In genomic region chr1:30687886-30688285, GRCh38 we compare ENCODE assay signal across 16 cellular contexts. TPM values are rescaled to one million over a fixed set of nuclear protein-coding genes. Genes with fewer than 3 reads are reported as not detected.
DNase-seq lines count a peak whose midpoint lies in the region; ATAC-seq and TF ChIP-seq lines count a peak whose summit lies in the region.
"Had no signal": no experiment of that assay in that cellular context is flagged by ENCODE, and none has a peak within 500 bp of the region (broad histone marks: within the 10 kb centered on the region; RNA-seq: fewer than 3 reads in every experiment).

No MANE protein-coding gene starts in this region.

- H3K36me3 ChIP-seq in uterus: no peaks in the 10 kb centered on the region

- peaks cover 49% of the 10 kb centered on the region for H3K27me3 Mint-ChIP-seq in activated naive CD8-positive, alpha-beta T cell treated with anti-CD3 and anti-CD28 coated beads, Interleukin-2, amount 10 ng/mL, durations not matched to agents 7 days and 5 days
- peaks cover 54% of the 10 kb centered on the region for H3K27me3 Mint-ChIP-seq in activated naive CD8-positive, alpha-beta T cell treated with anti-CD3 and anti-CD28 coated beads, Interleukin-2, amount 50 U/mL, for 24 hours
- peaks cover 59% of the 10 kb centered on the region for H3K27me3 Mint-ChIP-seq in T-helper 17 cell

- H3K9me3 Mint-ChIP-seq in activated naive CD8-positive, alpha-beta T cell treated with anti-CD3 and anti-CD28 coated beads, Interleukin-2, amount 10 ng/mL, durations not matched to agents 7 days and 5 days: no peaks in the 10 kb centered on the region
- H3K9me3 Mint-ChIP-seq in activated naive CD8-positive, alpha-beta T cell treated with anti-CD3 and anti-CD28 coated beads, Interleukin-2, amount 50 U/mL, for 24 hours: no peaks in the 10 kb centered on the region
- H3K9me3 Mint-ChIP-seq: CD4-positive, alpha-beta T cell had no signal

- peaks cover 4% of the 10 kb centered on the region for H3K4me1 Mint-ChIP-seq in activated naive CD8-positive, alpha-beta T cell treated with anti-CD3 and anti-CD28 coated beads, Interleukin-2, amount 10 ng/mL, durations not matched to agents 7 days and 5 days
- H3K4me1 Mint-ChIP-seq in activated naive CD8-positive, alpha-beta T cell treated with anti-CD3 and anti-CD28 coated beads, Interleukin-2, amount 50 U/mL, for 24 hours: peaks cover 9% of the 10 kb centered on the region
- peaks cover 15% of the 10 kb centered on the region for H3K4me1 Mint-ChIP-seq in T-helper 17 cell
- H3K4me1 Mint-ChIP-seq: B cell had no signal

- H3K9me3 ChIP-seq in T-helper 17 cell (ENCODE audit: control insufficient read depth, low read length, poor library complexity, severe bottlenecking): no peaks in the 10 kb centered on the region
- no peaks in the 10 kb centered on the region for H3K9me3 ChIP-seq in uterus

- POLR2A ChIA-PET in activated naive CD8-positive, alpha-beta T cell treated with anti-CD3 and anti-CD28 coated beads, Interleukin-2, amount 10 ng/mL, durations not matched to agents 7 days and 5 days (lab: Charles Lee): no interaction called here

- DNase-seq in activated naive CD8-positive, alpha-beta T cell treated with anti-CD3 and anti-CD28 coated beads, Interleukin-2, amount 10 ng/mL, durations not matched to agents 7 days and 5 days: peak; percentile 9
- DNase-seq in activated naive CD8-positive, alpha-beta T cell treated with anti-CD3 and anti-CD28 coated beads, Interleukin-2, amount 50 U/mL, for 24 hours: no peak
- no peak for DNase-seq in T-helper 17 cell
- peak; percentile 53 for DNase-seq in mesenteric fat pad (ENCODE audit: low spot score)
- peak in 1 of 2 donors; percentile 11 for DNase-seq in uterus
- no peak for DNase-seq in stimulated activated CD4-positive, alpha-beta T cell treated with anti-CD3 and anti-CD28 coated beads, Interleukin-1b, Interleukin-23, amount 100 ng/mL, for 48 hours
- DNase-seq: C1 segment of cervical spinal cord; Calu3; CD4-positive, alpha-beta T cell; DMS 273 treated with DMSO at 0.1 percent for 48 hours; GM23248; H7 had no signal

- H3K27me3 ChIP-seq in uterus: no peaks in the 10 kb centered on the region

- no peak for ATAC-seq in activated naive CD8-positive, alpha-beta T cell treated with anti-CD3 and anti-CD28 coated beads, Interleukin-2, amount 10 ng/mL, durations not matched to agents 7 days and 5 days (ENCODE audit: low read depth)
- ATAC-seq in activated naive CD8-positive, alpha-beta T cell treated with anti-CD3 and anti-CD28 coated beads, Interleukin-2, amount 50 U/mL, for 24 hours: no peak
- no peak for ATAC-seq in T-helper 17 cell
- ATAC-seq in HG02763 (IDR thresholded peaks at IDR 0.05; ENCODE audit: unreplicated experiment): no peak
- ATAC-seq in GM18520 (IDR thresholded peaks at IDR 0.05; ENCODE audit: unreplicated experiment): no peak

- no peaks in the 10 kb centered on the region for H3K36me3 Mint-ChIP-seq in activated naive CD8-positive, alpha-beta T cell treated with anti-CD3 and anti-CD28 coated beads, Interleukin-2, amount 10 ng/mL, durations not matched to agents 7 days and 5 days
- no peaks in the 10 kb centered on the region for H3K36me3 Mint-ChIP-seq in activated naive CD8-positive, alpha-beta T cell treated with anti-CD3 and anti-CD28 coated beads, Interleukin-2, amount 50 U/mL, for 24 hours (ENCODE audit: low read depth)
- H3K36me3 Mint-ChIP-seq in T-helper 17 cell (ENCODE audit: low read depth): peaks cover 2% of the 10 kb centered on the region

- no peak overlapping the region for H3K27ac Mint-ChIP-seq in activated naive CD8-positive, alpha-beta T cell treated with anti-CD3 and anti-CD28 coated beads, Interleukin-2, amount 10 ng/mL, durations not matched to agents 7 days and 5 days
- H3K27ac Mint-ChIP-seq in activated naive CD8-positive, alpha-beta T cell treated with anti-CD3 and anti-CD28 coated beads, Interleukin-2, amount 50 U/mL, for 24 hours: no peak overlapping the region
- peak overlapping the region; percentile 48 for H3K27ac Mint-ChIP-seq in T-helper 17 cell
- H3K27ac Mint-ChIP-seq: B cell; CD4-positive, alpha-beta T cell had no signal

- no peak for TF ChIP-seq CTCF in uterus (IDR thresholded peaks at IDR 0.05)

- no peak for TF ChIP-seq POLR2A in uterus (IDR thresholded peaks at IDR 0.05)

- H3K27ac ChIP-seq in uterus: peak overlapping the region; percentile 90
- H3K27ac ChIP-seq: GM23248, HL-60 had no signal

- intact Hi-C loops in uterus (cut with DNase I; ENCODE audit: low total_unique reads): no loop called here

- H3K4me3 ChIP-seq in uterus: no peak overlapping the region
- H3K4me3 ChIP-seq: GM23248 had no signal

- no peak overlapping the region for H3K4me3 Mint-ChIP-seq in activated naive CD8-positive, alpha-beta T cell treated with anti-CD3 and anti-CD28 coated beads, Interleukin-2, amount 10 ng/mL, durations not matched to agents 7 days and 5 days
- no peak overlapping the region for H3K4me3 Mint-ChIP-seq in activated naive CD8-positive, alpha-beta T cell treated with anti-CD3 and anti-CD28 coated beads, Interleukin-2, amount 50 U/mL, for 24 hours
- no peak overlapping the region for H3K4me3 Mint-ChIP-seq in T-helper 17 cell
- H3K4me3 Mint-ChIP-seq: B cell; CD4-positive, alpha-beta T cell had no signal

- peaks cover 12 to 14% of the 10 kb centered on the region in 2 donors for H3K4me1 ChIP-seq in uterus

RNA-seq across cellular contexts. Expression of gene MATN1, which starts 35.5 kb away (rescaled TPM):
- under 1 TPM in 1 of 2 experiments, not detected in 1; 0.26 TPM for total RNA-seq in activated naive CD8-positive, alpha-beta T cell treated with anti-CD3 and anti-CD28 coated beads, Interleukin-2, amount 10 ng/mL, durations not matched to agents 7 days and 5 days
- total RNA-seq in T-helper 17 cell: 1 to 10 TPM; 2.1 to 3.7 TPM
- total RNA-seq in mesenteric fat pad: not detected
- 1 to 10 TPM in 1 of 4 donors, under 1 TPM in 1, not detected in 2; 0.46 to 1.7 TPM for total RNA-seq in uterus
- total RNA-seq: Calu3 had no signal

Comparison
In these comparisons a context has a peak if more than half of its experiments do, and no peak if none do; other contexts are left out.
1. DNase-seq: peak in activated naive CD8-positive, alpha-beta T cell treated with anti-CD3 and anti-CD28 coated beads, Interleukin-2, amount 10 ng/mL, durations not matched to agents 7 days and 5 days (single experiment) and mesenteric fat pad (single experiment); none in activated naive CD8-positive, alpha-beta T cell treated with anti-CD3 and anti-CD28 coated beads, Interleukin-2, amount 50 U/mL, for 24 hours (single experiment), T-helper 17 cell (0 of 3) and stimulated activated CD4-positive, alpha-beta T cell treated with anti-CD3 and anti-CD28 coated beads, Interleukin-1b, Interleukin-23, amount 100 ng/mL, for 48 hours (single experiment).